ENCODE assay signal across 8 cellular contexts in genomic region chr17:20896153-20896649, GRCh38.
DNase-seq lines count a peak whose midpoint lies in the region; ATAC-seq and TF ChIP-seq lines count a peak whose summit lies in the region.

No MANE protein-coding gene starts in this region.

- no peak overlapping the region for H3K27ac ChIP-seq in SJCRH30

- CTCF ChIA-PET in HEK293T (lab: Yijun Ruan, JAX), result no interaction called here

- peak; percentile 84 for DNase-seq in NCI-H1417 treated with DMSO at 0.1 percent for 48 hours (lab: John Stamatoyannopoulos, UW)
- DNase-seq in activated naive CD4-positive, alpha-beta T cell treated with anti-CD3 and anti-CD28 coated beads, Interleukin-2, amount 50 U/mL, for 16 hours, result peak; percentile 29
- DNase-seq in iPS-NIHi11 (ENCODE audit: low spot score), result peak; percentile 3
- peak; percentile 44 for DNase-seq in stimulated activated CD8-positive, alpha-beta memory T cell treated with anti-CD3 and anti-CD28 coated beads, Interleukin-4, amount 100 ng/mL, for 48 hours
- no peak for DNase-seq in AG08395 (ENCODE audit: low spot score)
- no peak for DNase-seq in SJCRH30
- no peak for DNase-seq in HEK293T (ENCODE audit: extremely low spot score)

- POLR2A ChIA-PET in HEK293T (lab: Yijun Ruan, JAX), result no interaction called here

- no peaks in the 10 kb centered on the region for H3K4me1 ChIP-seq in SJCRH30

- H3K9me3 ChIP-seq in SJCRH30 (replicated peaks), result no peaks in the 10 kb centered on the region

- H3K27me3 ChIP-seq in SJCRH30, result peaks cover 9% of the 10 kb centered on the region; the same call in 1 of the 2 replicates

- H3K4me3 ChIP-seq in SJCRH30, result no peak overlapping the region

- ATAC-seq in GM21526 (IDR thresholded peaks at IDR 0.05; ENCODE audit: low FRiP score, unreplicated experiment), result no peak

- no peaks in the 10 kb centered on the region for H3K36me3 ChIP-seq in SJCRH30

TF ChIP-seq in HEK293T, 16 proteins besides CTCF, POLR2A, EP300 and RAD21:
- TF ChIP-seq FOXK2 (IDR thresholded peaks at IDR 0.05) (no peak), L3MBTL2 (conservative IDR thresholded peaks at IDR 0.05) (no peak), CTBP1 (IDR thresholded peaks at IDR 0.05; ENCODE audit: borderline replicate concordance) (no peak), SP1 (IDR thresholded peaks at IDR 0.05) (no peak), HDGF (IDR thresholded peaks at IDR 0.05; ENCODE audit: borderline replicate concordance) (no peak), TARDBP (IDR thresholded peaks at IDR 0.05) (no peak), ARNT (IDR thresholded peaks at IDR 0.05) (no peak), ZNF384 (IDR thresholded peaks at IDR 0.05) (no peak)
TF ChIP-seq in HEK293T: peak in this region for 0.

Comparison
In these comparisons a context has a peak if more than half of its experiments do, and no peak if none do; other contexts are left out.
1. DNase-seq: peak in NCI-H1417 treated with DMSO at 0.1 percent for 48 hours (single experiment), activated naive CD4-positive, alpha-beta T cell treated with anti-CD3 and anti-CD28 coated beads, Interleukin-2, amount 50 U/mL, for 16 hours (single experiment), iPS-NIHi11 (single experiment) and stimulated activated CD8-positive, alpha-beta memory T cell treated with anti-CD3 and anti-CD28 coated beads, Interleukin-4, amount 100 ng/mL, for 48 hours (single experiment); none in AG08395 (single experiment), SJCRH30 (0 of 2) and HEK293T (single experiment).